Comparison of ENCODE assay signal across 23 cellular contexts in the genomic region with DNA sequence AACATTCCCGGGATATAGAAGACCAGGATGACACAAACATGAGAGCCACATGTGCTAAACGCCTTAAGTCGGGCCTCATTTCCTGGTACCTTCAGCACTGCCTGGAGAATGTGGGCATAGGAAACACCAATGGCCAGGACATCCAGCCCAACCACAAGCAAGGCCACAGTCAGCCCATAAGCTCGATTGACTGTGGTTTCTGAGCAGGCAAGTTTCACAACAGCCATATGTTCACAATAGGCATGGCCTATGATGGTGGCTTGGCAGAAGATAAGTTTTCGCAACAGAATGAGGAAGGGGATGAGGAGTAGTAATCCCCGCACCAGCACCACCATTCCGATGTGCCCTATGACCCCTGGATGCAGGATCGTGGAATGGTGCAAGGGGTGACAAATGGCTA. TPM values are rescaled to one million over a fixed set of nuclear protein-coding genes. Genes with fewer than 3 reads are reported as not detected.
"Had no signal": no experiment of that assay in that cellular context is flagged by ENCODE, and none has a peak within 500 bp of the region (broad histone marks: within the 10 kb centered on the region; RNA-seq: fewer than 3 reads in every experiment).

No MANE protein-coding gene starts in this region.

- H3K9me3 Mint-ChIP-seq: effector memory CD8-positive, alpha-beta T cell; nephron progenitor cell; stimulated activated effector memory CD8-positive, alpha-beta T cell treated with anti-CD3 and anti-CD28 coated beads, Interleukin-12 subunit alpha, Interleukin-12 subunit beta, amount 100 ng/mL, for 72 hours had no signal

- ATAC-seq: effector memory CD8-positive, alpha-beta T cell; gastrocnemius medialis; heart right ventricle; right lobe of liver had no signal

- FAIRE-seq: islet of Langerhans had no signal

- H3K27ac Mint-ChIP-seq: effector memory CD8-positive, alpha-beta T cell; naive B cell; nephron progenitor cell; stimulated activated effector memory CD8-positive, alpha-beta T cell treated with anti-CD3 and anti-CD28 coated beads, Interleukin-12 subunit alpha, Interleukin-12 subunit beta, amount 100 ng/mL, for 72 hours had no signal

- H3K4me1 Mint-ChIP-seq: naive B cell; nephron progenitor cell; stimulated activated effector memory CD8-positive, alpha-beta T cell treated with anti-CD3 and anti-CD28 coated beads, Interleukin-12 subunit alpha, Interleukin-12 subunit beta, amount 100 ng/mL, for 72 hours had no signal

- H3K36me3 Mint-ChIP-seq: naive B cell; stimulated activated effector memory CD8-positive, alpha-beta T cell treated with anti-CD3 and anti-CD28 coated beads, Interleukin-12 subunit alpha, Interleukin-12 subunit beta, amount 100 ng/mL, for 72 hours had no signal

- H3K4me3 Mint-ChIP-seq: effector memory CD8-positive, alpha-beta T cell; nephron progenitor cell; stimulated activated effector memory CD8-positive, alpha-beta T cell treated with anti-CD3 and anti-CD28 coated beads, Interleukin-12 subunit alpha, Interleukin-12 subunit beta, amount 100 ng/mL, for 72 hours had no signal

- DNase-seq: cortex of kidney; effector memory CD8-positive, alpha-beta T cell; gastrocnemius medialis; heart right ventricle; hypothalamus; kidney glomerular epithelial cell; mesendoderm; naive B cell; nephron progenitor cell; right lobe of liver; stimulated activated CD4-positive, alpha-beta T cell treated with anti-CD3 and anti-CD28 coated beads, Interleukin-4, amount 100 ng/mL, for 1 hour; stimulated activated CD8-positive, alpha-beta memory T cell treated with anti-CD3 and anti-CD28 coated beads, Interleukin-4, amount 100 ng/mL, for 48 hours; trophoblast cell had no signal

RNA-seq across cellular contexts. Expression of a gene that starts 26.9 kb away (rescaled TPM):
- total RNA-seq: esophagus muscularis mucosa, gastrocnemius medialis, heart right ventricle, lung microvascular endothelial cell, prostate gland, renal cortical epithelial cell, right lobe of liver had no signal

RNA-seq across cellular contexts. Expression of a gene that starts 50.0 kb away (rescaled TPM):
- total RNA-seq: esophagus muscularis mucosa, fibroblast of villous mesenchyme, gastrocnemius medialis, heart right ventricle, liver, lung microvascular endothelial cell, omental fat pad, prostate gland, renal cortical epithelial cell, right lobe of liver, urinary bladder had no signal

RNA-seq across cellular contexts. Expression of a gene that starts 50.7 kb away (rescaled TPM):
- total RNA-seq: esophagus muscularis mucosa, fibroblast of villous mesenchyme, gastrocnemius medialis, lung microvascular endothelial cell, omental fat pad, prostate gland, renal cortical epithelial cell, urinary bladder had no signal
